In genomic region chr2:213740453-213740852, GRCh38 we compare ENCODE assay signal across 15 cellular contexts.
DNase-seq lines count a peak whose midpoint lies in the region; ATAC-seq, FAIRE-seq and TF ChIP-seq lines count a peak whose summit lies in the region.
"Had no signal": no experiment of that assay in that cellular context is flagged by ENCODE, and none has a peak within 500 bp of the region (broad histone marks: within the 10 kb centered on the region; RNA-seq: fewer than 3 reads in every experiment).

No MANE protein-coding gene starts in this region.

- H3K4me3 ChIP-seq in breast epithelium (no peak overlapping the region), smooth muscle cell (no peak overlapping the region)
- H3K4me3 ChIP-seq: heart right ventricle had no signal

- no peaks in the 10 kb centered on the region for H3K36me3 ChIP-seq in breast epithelium
- H3K36me3 ChIP-seq in smooth muscle cell (ENCODE audit: low read depth): no peaks in the 10 kb centered on the region
- H3K36me3 ChIP-seq: heart right ventricle had no signal

- TF ChIP-seq CTCF in breast epithelium (IDR thresholded peaks at IDR 0.05) (no peak), smooth muscle cell (IDR thresholded peaks at IDR 0.05; ENCODE audit: borderline replicate concordance, insufficient read depth, poor library complexity, severe bottlenecking) (no peak)

- WGBS in smooth muscle cell (ENCODE audit: low lambda C conversion rate): 98% methylated on average over 3 of the region's 3 CpGs

- H3K27me3 ChIP-seq in breast epithelium: no peaks in the 10 kb centered on the region
- no peaks in the 10 kb centered on the region for H3K27me3 ChIP-seq in smooth muscle cell (ENCODE audit: low read depth)
- H3K27me3 ChIP-seq: heart right ventricle had no signal

- no peaks in the 10 kb centered on the region for H4K20me1 ChIP-seq in smooth muscle cell (ENCODE audit: low read depth)

- no peaks in the 10 kb centered on the region for H3F3A ChIP-seq in smooth muscle cell (ENCODE audit: low read depth)

- H3K4me1 ChIP-seq in breast epithelium (no peaks in the 10 kb centered on the region), smooth muscle cell (ENCODE audit: low read depth) (no peaks in the 10 kb centered on the region)
- H3K4me1 ChIP-seq: heart right ventricle had no signal

- no peak overlapping the region for H3K9ac ChIP-seq in smooth muscle cell (ENCODE audit: low read depth)

- H3K79me2 ChIP-seq in smooth muscle cell (ENCODE audit: low read depth): no peaks in the 10 kb centered on the region

- FAIRE-seq in GM12891 (lab: Jason Lieb, UNC): peak; percentile 20
- FAIRE-seq: endometrium had no signal

- H2AFZ ChIP-seq in smooth muscle cell (ENCODE audit: low read depth): no peak overlapping the region

- no peak for DNase-seq in GM12891 (ENCODE audit: insufficient read length, low spot score)
- DNase-seq in breast epithelium (ENCODE audit: low spot score in 2 of 2): no peak
- no peak for DNase-seq in smooth muscle cell (lab: John Stamatoyannopoulos, UW; ENCODE audit: unreplicated experiment)
- DNase-seq in NCI-H1436 (lab: John Stamatoyannopoulos, UW): no peak
- no peak for DNase-seq in NCI-H1417 (lab: John Stamatoyannopoulos, UW)
- DNase-seq: activated CD4-positive, alpha-beta T cell treated with anti-CD3 and anti-CD28 coated beads, Interleukin-2, amount 50 U/mL, for 4 hours; heart right ventricle; NCI-H2171; T-helper 1 cell; trophoblast cell had no signal

- no peak overlapping the region for H3K27ac ChIP-seq in breast epithelium
- no peak overlapping the region for H3K27ac ChIP-seq in smooth muscle cell (ENCODE audit: low read depth)
- H3K27ac ChIP-seq: heart right ventricle had no signal

- H3K4me2 ChIP-seq in smooth muscle cell: no peak overlapping the region

- H3K9me3 ChIP-seq in breast epithelium: no peaks in the 10 kb centered on the region
- no peaks in the 10 kb centered on the region for H3K9me3 ChIP-seq in smooth muscle cell (replicated peaks; ENCODE audit: low read depth)
- H3K9me3 ChIP-seq: heart right ventricle had no signal

- TF ChIP-seq POLR2A in GM12891 (IDR thresholded peaks at IDR 0.05; ENCODE audit: low read depth, low read length) (no peak), breast epithelium (IDR thresholded peaks at IDR 0.05) (no peak)

- ATAC-seq in GM19372 (IDR thresholded peaks at IDR 0.05; ENCODE audit: low read depth, unreplicated experiment) (peak; percentile 58), HG02623 (IDR thresholded peaks at IDR 0.05; ENCODE audit: unreplicated experiment) (peak; percentile 73), HG03354 (IDR thresholded peaks at IDR 0.05; ENCODE audit: poor library complexity, severe bottlenecking, unreplicated experiment) (peak; percentile 87)
- ATAC-seq: heart right ventricle; natural killer cell treated with Interleukin-12 subunit alpha and Interleukin-12 subunit beta and Interleukin-15 and Interleukin-18, amount 100 ng/mL, for 72 hours had no signal

- intact Hi-C loops in breast epithelium (cut with DNase I; ENCODE audit: low total_unique reads): no loop called here

TF ChIP-seq in GM12891, 5 proteins besides CTCF, POLR2A, EP300 and RAD21:
- TF ChIP-seq POLR2AphosphoS5 (IDR thresholded peaks at IDR 0.05; ENCODE audit: low read depth, low read length): no peak
